In the genomic region with DNA sequence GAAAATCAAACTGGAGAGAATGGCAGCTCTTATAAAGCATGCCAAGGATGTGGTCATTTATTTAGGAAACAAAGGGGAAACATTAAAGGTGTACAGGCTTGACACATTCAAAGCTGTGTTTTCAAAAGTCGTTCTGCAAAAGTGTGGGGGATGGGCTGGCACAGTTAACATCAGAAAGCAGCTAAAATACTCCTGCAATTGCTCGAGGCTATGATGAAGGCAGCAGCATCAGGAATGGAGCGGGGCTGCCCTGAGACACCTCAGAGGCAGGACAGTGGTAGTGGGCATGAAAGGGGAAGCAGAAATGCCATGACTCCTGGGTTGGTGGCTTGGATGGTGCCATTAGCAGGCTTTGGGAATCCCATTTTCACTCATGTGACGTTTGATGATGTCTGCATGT, we compare ENCODE assay signal across 8 cellular contexts. TPM values are rescaled to one million over a fixed set of nuclear protein-coding genes. Genes with fewer than 3 reads are reported as not detected.
DNase-seq lines count a peak whose midpoint lies in the region; ATAC-seq, FAIRE-seq and TF ChIP-seq lines count a peak whose summit lies in the region.

No MANE protein-coding gene starts in this region.

- H3K27me3 ChIP-seq in NT2/D1 (ENCODE audit: insufficient read depth, insufficient read length) (peaks cover 20% of the 10 kb centered on the region), parathyroid adenoma (ENCODE audit: control insufficient read depth, insufficient read depth, low read length) (no peaks in the 10 kb centered on the region)

- peak overlapping the region; percentile 98 for H3K4me2 ChIP-seq in parathyroid adenoma (ENCODE audit: low read length)

- peaks cover 30% of the 10 kb centered on the region for H3K79me2 ChIP-seq in parathyroid adenoma

- H3K9ac ChIP-seq in ES-I3 (ENCODE audit: low read depth, low read length) = peak overlapping the region; percentile 94
- peak overlapping the region; percentile 73 for H3K9ac ChIP-seq in NT2/D1 (ENCODE audit: insufficient read length, low read depth)
- no peak overlapping the region for H3K9ac ChIP-seq in parathyroid adenoma

- H3K4me3 ChIP-seq in NT2/D1 (ENCODE audit: insufficient read length, low read depth) (peak overlapping the region; percentile 87), parathyroid adenoma (ENCODE audit: low read depth, low read length) (peak overlapping the region; percentile 83)

- 0 out of 2 replicates have a peak, but pooled peaks cover 4% of the 10 kb centered on the region for H3K4me1 ChIP-seq in ES-I3 (ENCODE audit: insufficient read depth, low read length)
- no peaks in the 10 kb centered on the region for H3K4me1 ChIP-seq in NT2/D1 (ENCODE audit: insufficient read depth, insufficient read length)
- H3K4me1 ChIP-seq in parathyroid adenoma = peaks cover 3% of the 10 kb centered on the region

- no peak for FAIRE-seq in GM12892 (lab: Jason Lieb, UNC)

- peaks cover 37% of the 10 kb centered on the region for H3K36me3 Mint-ChIP-seq in effector memory CD8-positive, alpha-beta T cell (ENCODE audit: insufficient read depth)

- no peak for TF ChIP-seq CTCF in parathyroid adenoma (IDR thresholded peaks at IDR 0.05)

- DNase-seq in NT2/D1 (ENCODE audit: low read depth, low spot score) = no peak
- no peak for DNase-seq in effector memory CD8-positive, alpha-beta T cell
- DNase-seq in GM12892 (ENCODE audit: insufficient read length) = no peak
- DNase-seq in globus pallidus (ENCODE audit: low spot score) = no peak
- DNase-seq in activated CD4-positive, CD25-positive, alpha-beta regulatory T cell treated with anti-CD3 and anti-CD28 coated beads, Interleukin-2, amount 50 U/mL, for 72 hours = no peak

- no peak overlapping the region for H3K27ac ChIP-seq in parathyroid adenoma

- H2AFZ ChIP-seq in parathyroid adenoma = no peak overlapping the region

- peaks cover 50 to 63% of the 10 kb centered on the region in 2 donors for H3K4me1 Mint-ChIP-seq in effector memory CD8-positive, alpha-beta T cell (ENCODE audit: low read depth in 2 of 2)

- H3K9me3 ChIP-seq in ES-I3 (ENCODE audit: control insufficient read depth, insufficient read depth, low read length) = no peaks in the 10 kb centered on the region
- H3K9me3 ChIP-seq in NT2/D1 (ENCODE audit: insufficient read depth, low read length) = no peaks in the 10 kb centered on the region
- H3K9me3 ChIP-seq in parathyroid adenoma (ENCODE audit: control insufficient read depth, low read length) = no peaks in the 10 kb centered on the region

- no peaks in the 10 kb centered on the region for H3K9me3 Mint-ChIP-seq in effector memory CD8-positive, alpha-beta T cell

- H3K36me3 ChIP-seq in ES-I3 (ENCODE audit: insufficient read depth, low read length) (peaks cover 4% of the 10 kb centered on the region), NT2/D1 (ENCODE audit: insufficient read depth, insufficient read length, low read length) (peaks cover 37% of the 10 kb centered on the region), parathyroid adenoma (ENCODE audit: control insufficient read depth, insufficient read depth, low read length) (no peaks in the 10 kb centered on the region)

- ATAC-seq in effector memory CD8-positive, alpha-beta T cell (replicated peaks) = no peak
- no peak for ATAC-seq in GM19395 (IDR thresholded peaks at IDR 0.05; ENCODE audit: unreplicated experiment)

- TF ChIP-seq POLR2A in GM12892 (IDR thresholded peaks at IDR 0.05; ENCODE audit: low read depth, low read length) = no peak

- no peaks in the 10 kb centered on the region for H3K27me3 Mint-ChIP-seq in effector memory CD8-positive, alpha-beta T cell

- peak overlapping the region; percentile 95 for H3K4me3 Mint-ChIP-seq in effector memory CD8-positive, alpha-beta T cell

- peak overlapping the region; percentile 96 to 98 for H3K27ac Mint-ChIP-seq in effector memory CD8-positive, alpha-beta T cell

RNA-seq across cellular contexts. Expression of gene NCAPD3, which starts 0.7 kb away (rescaled TPM):
- 38.0 TPM for polyA plus RNA-seq in GM12892 (2012; ENCODE audit: missing spikeins)

RNA-seq across cellular contexts. Expression of gene VPS26B, which starts 1.4 kb away (rescaled TPM):
- polyA plus RNA-seq in GM12892 (2012; ENCODE audit: missing spikeins) = 14.7 TPM

RNA-seq across cellular contexts. Expression of gene THYN1, which starts 30.1 kb away (rescaled TPM):
- polyA plus RNA-seq in GM12892 (2012; ENCODE audit: missing spikeins) = 87.6 TPM

RNA-seq across cellular contexts. Expression of gene ACAD8, which starts 30.3 kb away (rescaled TPM):
- 22.3 TPM for polyA plus RNA-seq in GM12892 (2012; ENCODE audit: missing spikeins)

RNA-seq across cellular contexts. Expression of gene GLB1L3, which starts 53.1 kb away (rescaled TPM):
- polyA plus RNA-seq in GM12892 (2012; ENCODE audit: missing spikeins) = 3.6 TPM
